ENCODE assay signal across 9 cellular contexts in genomic region chr20:64055893-64056638, GRCh38. TPM values are rescaled to one million over a fixed set of nuclear protein-coding genes. Genes with fewer than 3 reads are reported as not detected.
DNase-seq lines count a peak whose midpoint lies in the region; ATAC-seq and TF ChIP-seq lines count a peak whose summit lies in the region.
"Had no signal": no experiment of that assay in that cellular context is flagged by ENCODE, and none has a peak within 500 bp of the region (broad histone marks: within the 10 kb centered on the region; RNA-seq: fewer than 3 reads in every experiment).

No MANE protein-coding gene starts in this region.

- H3K27ac ChIP-seq in gastroesophageal sphincter (peak overlapping the region in 3 of 4 donors; percentile 60 to 78 (median 75)), subcutaneous abdominal adipose tissue (ENCODE audit: low read depth, low read length) (peak overlapping the region; percentile 84)

- 40% methylated on average over 1 of the region's 22 CpGs; no CpG with 5 or more reads in 1 of the 2 donors for WGBS in gastroesophageal sphincter (ENCODE audit: low coverage in 1 of 2), 2 donors

- H3K9ac ChIP-seq in subcutaneous abdominal adipose tissue (ENCODE audit: low read length in 5 of 5) = peak overlapping the region in 3 of 5 donors; percentile 14 to 28 (median 26)

- no peak for TF ChIP-seq POLR2A in gastroesophageal sphincter (IDR thresholded peaks at IDR 0.05)

- TF ChIP-seq CTCF in gastroesophageal sphincter (IDR thresholded peaks at IDR 0.05) = no peak

- H3K4me1 ChIP-seq in gastroesophageal sphincter (peaks cover 0 to 14% (median 0%) of the 10 kb centered on the region in 3 donors), subcutaneous abdominal adipose tissue (ENCODE audit: control insufficient read depth in 5 of 5, insufficient read depth in 5 of 5, low read length in 5 of 5) (peaks cover 0 to 70% (median 30%) of the 10 kb centered on the region in 5 donors)

- H3K36me3 ChIP-seq in gastroesophageal sphincter (no peaks in the 10 kb centered on the region), subcutaneous abdominal adipose tissue (ENCODE audit: control insufficient read depth in 5 of 5, insufficient read depth in 5 of 5, low read length in 5 of 5) (peaks cover 0 to 2% (median 0%) of the 10 kb centered on the region in 5 donors)

- no peaks in the 10 kb centered on the region for H3K9me3 ChIP-seq in gastroesophageal sphincter
- H3K9me3 ChIP-seq in subcutaneous abdominal adipose tissue (ENCODE audit: control insufficient read depth in 5 of 5, low read length in 5 of 5) = no peaks in the 10 kb centered on the region

- no peak for TF ChIP-seq EP300 in gastroesophageal sphincter (IDR thresholded peaks at IDR 0.05)

- peak overlapping the region in 1 of 2 donors; percentile 8 for H3K4me3 ChIP-seq in gastroesophageal sphincter
- H3K4me3 ChIP-seq in subcutaneous abdominal adipose tissue (ENCODE audit: low read depth in 1 of 5, low read length in 5 of 5) = peak overlapping the region in 2 of 5 donors; percentile 24 to 55

- DNase-seq in NCI-H2171 treated with DMSO at 0.1 percent for 48 hours (lab: John Stamatoyannopoulos, UW) (peak; percentile 63), SW 1271 (lab: John Stamatoyannopoulos, UW) (no peak), hippocampal formation (lab: John Stamatoyannopoulos, UW) (no peak)
- DNase-seq: activated CD4-positive, alpha-beta T cell treated with anti-CD3 and anti-CD28 coated beads for 1 hour; NCI-H526 treated with DMSO at 0.1 percent for 48 hours; stimulated activated naive CD8-positive, alpha-beta T cell treated with anti-CD3 and anti-CD28 coated beads, Interleukin-15, Interleukin-2, amounts not matched to agents 100 U/mL and 50 U/mL, for 24 hours had no signal

- H3K27me3 ChIP-seq in gastroesophageal sphincter (peaks cover 71% of the 10 kb centered on the region), subcutaneous abdominal adipose tissue (ENCODE audit: control insufficient read depth in 5 of 5, insufficient read depth in 4 of 5, low read length in 5 of 5) (peaks cover 33 to 56% (median 39%) of the 10 kb centered on the region in 5 donors)

- ATAC-seq in gastroesophageal sphincter (peak; percentile 21), GM21360 (IDR thresholded peaks at IDR 0.05; ENCODE audit: unreplicated experiment) (no peak)
- ATAC-seq: stimulated activated naive CD8-positive, alpha-beta T cell treated with anti-CD3 and anti-CD28 coated beads, Interleukin-15, Interleukin-2, amounts not matched to agents 100 U/mL and 50 U/mL, for 24 hours had no signal

RNA-seq across cellular contexts. Expression of gene SOX18, which starts 6.6 kb away (rescaled TPM):
- total RNA-seq in gastroesophageal sphincter = 10 to 100 TPM in 1 of 4 donors, 1 to 10 TPM in 3; 4.4 to 13.3 (median 7.1) TPM

RNA-seq across cellular contexts. Expression of gene TCEA2, which starts 6.9 kb away (rescaled TPM):
- 10 to 100 TPM; 28.1 to 39.7 (median 33.6) TPM for total RNA-seq in gastroesophageal sphincter

RNA-seq across cellular contexts. Expression of gene C20orf204, which starts 20.1 kb away (rescaled TPM):
- 1 to 10 TPM in 1 of 4 donors, under 1 TPM in 2, not detected in 1; 0.40 to 1.6 (median 0.58) TPM for total RNA-seq in gastroesophageal sphincter

RNA-seq across cellular contexts. Expression of gene RGS19, which starts 23.3 kb away (rescaled TPM):
- 10 to 100 TPM in 2 of 4 donors, 1 to 10 TPM in 2; 3.4 to 16.0 (median 10.5) TPM for total RNA-seq in gastroesophageal sphincter

RNA-seq across cellular contexts. Expression of gene OPRL1, which starts 23.8 kb away (rescaled TPM):
- 1 to 10 TPM in 1 of 4 donors, under 1 TPM in 3; 0.50 to 1.1 (median 0.66) TPM for total RNA-seq in gastroesophageal sphincter
